8 cellular contexts compared by ENCODE assay signal in genomic region chr5:139392678-139393496, GRCh38. TPM values are rescaled to one million over a fixed set of nuclear protein-coding genes. Genes with fewer than 3 reads are reported as not detected.
A peak's percentile ranks its signal among the peaks of the same experiment; 100 is the strongest.
DNase-seq lines count a peak whose midpoint lies in the region; ATAC-seq lines count a peak whose summit lies in the region.

No MANE protein-coding gene starts in this region.

- DNase-seq in AG08395 (ENCODE audit: low spot score), result peak; percentile 48
- peak; percentile 90 for DNase-seq in OCI-M1 (lab: John Stamatoyannopoulos, UW)
- peak; percentile 51 to 69 for DNase-seq in activated T-helper 1 cell treated with anti-CD3 and anti-CD28 coated beads, Interleukin-2, amount 50 U/mL, for 16 hours (ENCODE audit: low read depth in 1 of 2, low spot score in 1 of 2)
- DNase-seq in foreskin melanocyte, result peak; percentile 35
- DNase-seq in renal cortical epithelial cell (ENCODE audit: low read depth), result peak; percentile 58
- no peak for DNase-seq in kidney glomerular epithelial cell (lab: John Stamatoyannopoulos, UW)

- ATAC-seq in GM18861 (IDR thresholded peaks at IDR 0.05; ENCODE audit: unreplicated experiment) (peak; percentile 31), HG03066 (IDR thresholded peaks at IDR 0.05; ENCODE audit: low read depth, unreplicated experiment) (peak; percentile 42)

RNA-seq across cellular contexts. Expression of gene PROB1, which starts 2.0 kb away (rescaled TPM):
- 0.52 and 2.8 TPM in 2 replicates for total RNA-seq in renal cortical epithelial cell

RNA-seq across cellular contexts. Expression of gene MZB1, which starts 3.2 kb away (rescaled TPM):
- not detected in 2 replicates for total RNA-seq in renal cortical epithelial cell

RNA-seq across cellular contexts. Expression of gene SLC23A1, which starts 9.8 kb away (rescaled TPM):
- total RNA-seq in renal cortical epithelial cell, result 1.4 and 3.0 TPM in 2 replicates

RNA-seq across cellular contexts. Expression of gene SPATA24, which starts 11.0 kb away (rescaled TPM):
- total RNA-seq in renal cortical epithelial cell, result 6.6 and 6.9 TPM in 2 replicates

RNA-seq across cellular contexts. Expression of gene DNAJC18, which starts 46.4 kb away (rescaled TPM):
- 6.3 and 11.1 TPM in 2 replicates for total RNA-seq in renal cortical epithelial cell
